8 cellular contexts compared by ENCODE assay signal in the genomic region with DNA sequence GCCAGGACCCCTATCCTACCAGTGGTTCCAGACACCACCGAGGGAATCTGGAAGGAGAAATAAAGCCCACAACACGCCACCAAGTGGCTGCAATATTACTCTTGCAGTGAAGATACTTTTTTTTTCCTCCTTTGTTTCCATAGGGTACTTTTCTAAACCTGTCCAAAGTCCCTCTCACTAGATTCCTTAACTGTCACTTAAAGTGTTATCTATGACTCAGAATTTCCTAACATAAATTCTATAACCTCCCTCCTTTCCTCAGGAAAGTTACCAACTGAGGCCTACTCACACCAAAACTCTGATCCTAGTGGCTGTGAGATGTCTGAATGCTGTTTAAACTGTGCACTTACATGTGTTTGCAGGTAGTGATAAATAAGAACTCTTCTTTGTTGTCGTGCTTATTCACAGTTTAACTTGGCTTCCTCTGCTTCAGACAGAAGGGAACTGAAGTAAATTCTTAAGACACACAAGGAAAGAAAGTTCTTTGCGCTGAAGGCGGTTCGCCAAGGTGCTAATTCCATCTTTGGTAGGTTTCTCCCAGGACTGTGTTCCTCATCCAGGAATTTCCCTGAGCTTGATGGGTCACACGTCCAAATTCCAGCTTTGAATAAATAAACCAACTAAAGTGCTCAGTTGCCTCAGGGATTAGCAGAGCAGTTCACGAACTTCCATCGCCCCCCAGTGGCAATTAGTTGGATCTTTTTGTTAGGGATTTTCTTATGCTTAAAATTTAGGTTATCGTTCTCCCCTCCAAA. TPM values are rescaled to one million over a fixed set of nuclear protein-coding genes. Genes with fewer than 3 reads are reported as not detected.
DNase-seq lines count a peak whose midpoint lies in the region; ATAC-seq and TF ChIP-seq lines count a peak whose summit lies in the region.

No MANE protein-coding gene starts in this region.

- in situ Hi-C loops in gastrocnemius medialis (cut with MboI; ENCODE audit: low sequenced_read_pairs in 4 of 4): loop anchor here in 2 of 4 donors (25.0 kb wide), 1 partner anchor 913 kb away; no protein-coding TSS in a partner anchor

- H3K27ac ChIP-seq in gastrocnemius medialis: no peak overlapping the region

- TF ChIP-seq CTCF in AG10803 (conservative IDR thresholded peaks at IDR 0.05; ENCODE audit: low read length) (peak; percentile 60), foreskin fibroblast (IDR thresholded peaks at IDR 0.05; ENCODE audit: low read depth, low read length) (peak; percentile 24), gastrocnemius medialis (IDR thresholded peaks at IDR 0.05 in 4 of 5, conservative IDR thresholded peaks at IDR 0.05 in 1 of 5) (no peak)

- DNase-seq in AG10803 (ENCODE audit: low read depth): peak; percentile 73
- DNase-seq in HK-2 (ENCODE audit: unreplicated experiment): peak; percentile 34
- peak; percentile 21 for DNase-seq in RPMI8226
- DNase-seq in foreskin fibroblast: peak; percentile 38 to 76
- peak; percentile 84 for DNase-seq in renal cortical epithelial cell (ENCODE audit: low read depth)
- no peak for DNase-seq in gastrocnemius medialis

- ATAC-seq in gastrocnemius medialis (no peak), HG03342 (IDR thresholded peaks at IDR 0.05; ENCODE audit: unreplicated experiment) (no peak), GM18520 (IDR thresholded peaks at IDR 0.05; ENCODE audit: unreplicated experiment) (no peak)

- intact Hi-C loops in gastrocnemius medialis (cut with DNase I; ENCODE audit: low total_unique reads): no loop called here

- H3K9me3 ChIP-seq in gastrocnemius medialis: no peaks in the 10 kb centered on the region

- TF ChIP-seq POLR2A in gastrocnemius medialis (IDR thresholded peaks at IDR 0.05): no peak

- no peaks in the 10 kb centered on the region for H3K4me1 ChIP-seq in gastrocnemius medialis

- H3K27me3 ChIP-seq in gastrocnemius medialis: no peaks in the 10 kb centered on the region

- no peak overlapping the region for H3K4me3 ChIP-seq in AG10803 (ENCODE audit: low read length)
- no peak overlapping the region for H3K4me3 ChIP-seq in foreskin fibroblast (ENCODE audit: low read depth in 1 of 2, low read length in 2 of 2)
- H3K4me3 ChIP-seq in gastrocnemius medialis: no peak overlapping the region

- H3K36me3 ChIP-seq in gastrocnemius medialis: no peaks in the 10 kb centered on the region

RNA-seq across cellular contexts. Expression of a gene that starts 10.7 kb away (rescaled TPM):
- 28.1 and 38.5 TPM in 2 replicates for total RNA-seq in renal cortical epithelial cell
- 10 to 100 TPM; 10.4 to 25.2 (median 21.1) TPM for total RNA-seq in gastrocnemius medialis

Comparison
In these comparisons a context has a peak if more than half of its experiments do, and no peak if none do; other contexts are left out.
1. DNase-seq: peak in AG10803 (single experiment), HK-2 (single experiment), RPMI8226 (single experiment), foreskin fibroblast (2 of 2) and renal cortical epithelial cell (single experiment); none in gastrocnemius medialis (0 of 2).
2. CTCF ChIP-seq: peak in AG10803 (single experiment) and foreskin fibroblast (single experiment); none in gastrocnemius medialis (0 of 5).